ENCODE assay signal across 11 cellular contexts in the genomic region with DNA sequence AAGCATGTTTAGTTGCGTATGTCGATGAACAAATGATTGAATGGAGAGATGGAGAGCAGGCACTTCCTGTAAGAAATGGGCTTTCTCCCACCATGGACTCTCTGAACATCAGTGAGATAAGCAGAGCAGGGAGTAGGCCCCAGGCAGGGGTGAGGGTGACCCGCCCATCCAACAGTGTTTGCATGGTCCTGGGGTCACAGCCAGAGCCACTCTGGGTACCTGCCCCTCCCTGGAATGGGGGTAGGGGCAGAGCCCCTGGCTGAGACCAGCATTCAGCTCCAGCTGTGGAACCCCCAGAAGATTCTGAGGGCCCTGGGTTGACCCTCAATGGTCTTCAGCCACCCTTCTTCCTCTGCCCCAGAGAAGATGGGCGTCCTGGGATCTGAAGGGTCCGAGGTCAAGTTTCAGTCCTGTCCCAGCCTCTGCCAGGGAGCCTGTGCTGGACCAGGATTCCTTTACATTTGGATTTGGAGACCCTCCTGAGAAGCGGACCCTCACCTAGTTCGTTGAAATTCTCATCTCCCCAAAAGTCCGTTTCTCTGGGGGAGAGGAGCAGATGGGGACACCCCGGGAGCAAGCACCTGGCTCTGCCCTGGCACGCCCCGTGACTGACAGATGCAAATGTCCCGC. TPM values are rescaled to one million over a fixed set of nuclear protein-coding genes. Genes with fewer than 3 reads are reported as not detected.
DNase-seq lines count a peak whose midpoint lies in the region; ATAC-seq and TF ChIP-seq lines count a peak whose summit lies in the region.
"Had no signal": no experiment of that assay in that cellular context is flagged by ENCODE, and none has a peak within 500 bp of the region (broad histone marks: within the 10 kb centered on the region; RNA-seq: fewer than 3 reads in every experiment).

No MANE protein-coding gene starts in this region.

- 54 to 59% (median 57%) methylated on average over 11 to 12 of the region's 12 CpGs for WGBS in heart left ventricle, 4 donors

- H3K36me3 ChIP-seq in cardiac muscle cell (no peaks in the 10 kb centered on the region), heart left ventricle (no peaks in the 10 kb centered on the region)
- H3K36me3 ChIP-seq: left lung had no signal

- H3K27me3 ChIP-seq in cardiac muscle cell (peaks cover 28% of the 10 kb centered on the region), heart left ventricle (peaks cover 14 to 65% (median 42%) of the 10 kb centered on the region in 9 donors)

- H3K27ac Mint-ChIP-seq in activated CD8-positive, alpha-beta T cell treated with anti-CD3 and anti-CD28 coated beads for 36 hours = no peak overlapping the region

- TF ChIP-seq CTCF in cardiac muscle cell (IDR thresholded peaks at IDR 0.05; ENCODE audit: low read depth, low read length) (no peak), heart left ventricle (IDR thresholded peaks at IDR 0.05) (no peak)
- TF ChIP-seq CTCF in activated CD8-positive, alpha-beta T cell treated with anti-CD3 and anti-CD28 coated beads for 36 hours (IDR thresholded peaks at IDR 0.05) = no peak

- CTCF ChIA-PET in activated CD8-positive, alpha-beta T cell treated with anti-CD3 and anti-CD28 coated beads for 36 hours (lab: Charles Lee) = interaction anchor here (0.9 to 7.4 kb wide), 5 partner anchors 17 to 182 kb away, joined by 3 to 180 read pairs (median 4); no protein-coding TSS in a partner anchor

- H3K27me3 Mint-ChIP-seq in activated CD8-positive, alpha-beta T cell treated with anti-CD3 and anti-CD28 coated beads for 36 hours = peaks cover 40% of the 10 kb centered on the region

- H3K4me1 Mint-ChIP-seq in activated CD8-positive, alpha-beta T cell treated with anti-CD3 and anti-CD28 coated beads for 36 hours (ENCODE audit: low read depth) = peaks cover 33% of the 10 kb centered on the region

- DNase-seq in cardiac muscle cell (ENCODE audit: low read depth in 1 of 2, low spot score in 1 of 2) (no peak), heart left ventricle (no peak), left lobe of liver (ENCODE audit: low spot score) (peak; percentile 41), superior temporal gyrus (ENCODE audit: extremely low spot score) (peak; percentile 1), NCI-H446 (lab: John Stamatoyannopoulos, UW) (no peak)
- no peak for DNase-seq in activated CD8-positive, alpha-beta T cell treated with anti-CD3 and anti-CD28 coated beads for 36 hours
- DNase-seq: MV-4-11 had no signal

- no peaks in the 10 kb centered on the region for H3K9me3 Mint-ChIP-seq in activated CD8-positive, alpha-beta T cell treated with anti-CD3 and anti-CD28 coated beads for 36 hours

- H3K27ac ChIP-seq in cardiac muscle cell (no peak overlapping the region), heart left ventricle (no peak overlapping the region)
- H3K27ac ChIP-seq: left lung had no signal

- H3K4me3 Mint-ChIP-seq in activated CD8-positive, alpha-beta T cell treated with anti-CD3 and anti-CD28 coated beads for 36 hours = peak overlapping the region; percentile 94

- H3K4me1 ChIP-seq in cardiac muscle cell (ENCODE audit: low read depth) (peaks cover 35% of the 10 kb centered on the region), heart left ventricle (peaks cover 0 to 60% (median 36%) of the 10 kb centered on the region in 12 donors)

- POLR2A ChIA-PET in activated CD8-positive, alpha-beta T cell treated with anti-CD3 and anti-CD28 coated beads for 36 hours (lab: Charles Lee) = interaction anchor here (1.0 to 1.3 kb wide), 3 partner anchors 88 to 172 kb away, joined by 3 read pairs; no protein-coding TSS in a partner anchor

- H3K36me3 Mint-ChIP-seq in activated CD8-positive, alpha-beta T cell treated with anti-CD3 and anti-CD28 coated beads for 36 hours (ENCODE audit: low read depth) = peaks cover 46% of the 10 kb centered on the region

- ATAC-seq in heart left ventricle = no peak
- ATAC-seq in activated CD8-positive, alpha-beta T cell treated with anti-CD3 and anti-CD28 coated beads for 36 hours = no peak
- ATAC-seq in left lobe of liver = no peak
- ATAC-seq in GM21619 (IDR thresholded peaks at IDR 0.05; ENCODE audit: unreplicated experiment) = no peak
- no peak for ATAC-seq in GM19463 (IDR thresholded peaks at IDR 0.05; ENCODE audit: unreplicated experiment)

- intact Hi-C loops in heart left ventricle (cut with DNase I) = loop anchor here in 4 of 10 donors (2.0 to 10.0 kb wide), 3 partner anchors 175 to 566 kb away; no protein-coding TSS in a partner anchor
- intact Hi-C loops in activated CD8-positive, alpha-beta T cell treated with anti-CD3 and anti-CD28 coated beads for 36 hours (cut with micrococcal nuclease) = no loop called here

- no peaks in the 10 kb centered on the region for H3K9me3 ChIP-seq in cardiac muscle cell (ENCODE audit: low read depth)
- no peaks in the 10 kb centered on the region for H3K9me3 ChIP-seq in heart left ventricle
- H3K9me3 ChIP-seq: left lung had no signal

- no peak for TF ChIP-seq POLR2A in heart left ventricle (IDR thresholded peaks at IDR 0.05)

- H3K4me3 ChIP-seq in cardiac muscle cell = peak overlapping the region; percentile 29
- peak overlapping the region in 3 of 12 donors; percentile 42 to 56 (median 51) for H3K4me3 ChIP-seq in heart left ventricle

RNA-seq across cellular contexts. Expression of gene FGF8, which starts 2.4 kb away (rescaled TPM):
- 5.7 and 12.8 TPM in 2 replicates for total RNA-seq in cardiac muscle cell
- 1.8 and 3.1 TPM in 2 replicates for polyA plus RNA-seq in cardiac muscle cell
- total RNA-seq in heart left ventricle = not detected
- not detected for polyA plus RNA-seq in heart left ventricle
- total RNA-seq in activated CD8-positive, alpha-beta T cell treated with anti-CD3 and anti-CD28 coated beads for 36 hours = under 1 TPM in 1 of 2 experiments, not detected in 1; 0.38 TPM
- total RNA-seq in left lobe of liver = not detected
- total RNA-seq: esophagus mucosa, left lung had no signal

RNA-seq across cellular contexts. Expression of gene NPM3, which starts 5.0 kb away (rescaled TPM):
- total RNA-seq in cardiac muscle cell (78.9 and 92.6 TPM in 2 replicates), heart left ventricle (10 to 100 TPM in 4 of 9 donors, 1 to 10 TPM in 5; 5.9 to 23.1 (median 8.3) TPM), left lobe of liver (7.2 TPM)
- polyA plus RNA-seq in cardiac muscle cell (8.1 and 14.6 TPM in 2 replicates), heart left ventricle (10 to 100 TPM; 11.0 to 24.9 TPM)
- total RNA-seq in activated CD8-positive, alpha-beta T cell treated with anti-CD3 and anti-CD28 coated beads for 36 hours = 100 to 1,000 TPM; 235 to 264 TPM

RNA-seq across cellular contexts. Expression of gene OGA, which starts 40.0 kb away (rescaled TPM):
- total RNA-seq in cardiac muscle cell (51.8 and 98.1 TPM in 2 replicates), heart left ventricle (100 to 1,000 TPM in 4 of 9 donors, 10 to 100 TPM in 5; 53.8 to 164 (median 92.6) TPM), left lobe of liver (32.8 TPM)
- polyA plus RNA-seq in cardiac muscle cell (56.4 and 95.2 TPM in 2 replicates), heart left ventricle (10 to 100 TPM; 42.1 to 42.4 TPM)
- total RNA-seq in activated CD8-positive, alpha-beta T cell treated with anti-CD3 and anti-CD28 coated beads for 36 hours = 100 to 1,000 TPM; 125 to 130 TPM

Comparison
In these comparisons a context has a peak if more than half of its experiments do, and no peak if none do; other contexts are left out.
1. DNase-seq: peak in left lobe of liver (single experiment) and superior temporal gyrus (single experiment); none in cardiac muscle cell (0 of 2), heart left ventricle (0 of 5), activated CD8-positive, alpha-beta T cell treated with anti-CD3 and anti-CD28 coated beads for 36 hours (single experiment) and NCI-H446 (0 of 2).